In genomic region chr11:71998649-71999310, GRCh38 we compare ENCODE assay signal across 9 cellular contexts. TPM values are rescaled to one million over a fixed set of nuclear protein-coding genes. Genes with fewer than 3 reads are reported as not detected.
A peak's percentile ranks its signal among the peaks of the same experiment; 100 is the strongest.
DNase-seq lines count a peak whose midpoint lies in the region; ATAC-seq, FAIRE-seq and TF ChIP-seq lines count a peak whose summit lies in the region.
"Had no signal": no experiment of that assay in that cellular context is flagged by ENCODE, and none has a peak within 500 bp of the region (broad histone marks: within the 10 kb centered on the region; RNA-seq: fewer than 3 reads in every experiment).

Gene IL18BP (plus strand): TSS chr11:71998909. CDS start chr11:71999985, 1,076 bp downstream.

- TF ChIP-seq EP300 in GM12878 (IDR thresholded peaks at IDR 0.05; ENCODE audit: borderline replicate concordance in 1 of 2, control insufficient read depth in 1 of 2, low read depth in 2 of 2, low read length in 2 of 2): no peak

- peak; percentile 54 for FAIRE-seq in GM12878 (lab: Jason Lieb, UNC)
- FAIRE-seq: colon had no signal

- H3K36me3 ChIP-seq in Loucy (ENCODE audit: insufficient read depth, low read length) (peaks cover 33% of the 10 kb centered on the region; the same call in 1 of the 2 replicates), GM12878 (ENCODE audit: control insufficient read depth in 2 of 2, insufficient read depth in 2 of 2, low read length in 1 of 2) (peaks cover 31 to 39% of the 10 kb centered on the region in 2 experiments), mucosa of rectum (ENCODE audit: control insufficient read depth in 2 of 2, insufficient read depth in 2 of 2, low read length in 2 of 2) (peaks cover 22 to 28% of the 10 kb centered on the region in 2 donors)

- H3F3A ChIP-seq in Loucy (ENCODE audit: low read depth): no peaks in the 10 kb centered on the region

- no peaks in the 10 kb centered on the region for H4K20me1 ChIP-seq in Loucy (ENCODE audit: insufficient read depth, low read length, poor library complexity, severe bottlenecking)
- no peaks in the 10 kb centered on the region for H4K20me1 ChIP-seq in GM12878 (ENCODE audit: control insufficient read depth, insufficient read depth)

- peak within 1 kb of the TSS; percentile 25 for H3K9ac ChIP-seq in Loucy (ENCODE audit: low read depth, low read length, poor library complexity, severe bottlenecking)
- peak within 1 kb of the TSS; percentile 52 for H3K9ac ChIP-seq in GM12878 (ENCODE audit: control insufficient read depth, insufficient read depth, low read length)
- H3K9ac ChIP-seq in mucosa of rectum (ENCODE audit: low read depth in 1 of 2, low read length in 2 of 2): peak within 1 kb of the TSS in 1 of 2 donors; percentile 20

- H3K27me3 ChIP-seq in Loucy (ENCODE audit: insufficient read depth, low read length, poor library complexity, severe bottlenecking) (no peaks in the 10 kb centered on the region), GM12878 (replicated peaks in 1 of 2; ENCODE audit: control insufficient read depth in 2 of 2, insufficient read depth in 2 of 2, low read length in 1 of 2) (no peaks in the 10 kb centered on the region), mucosa of rectum (ENCODE audit: control insufficient read depth in 2 of 2, insufficient read depth in 2 of 2, low read length in 2 of 2) (no peaks in the 10 kb centered on the region)

- ATAC-seq in GM12878 (peak; percentile 54), HG02840 (IDR thresholded peaks at IDR 0.05; ENCODE audit: low FRiP score, unreplicated experiment) (no peak)

- TF ChIP-seq CTCF in GM10248 (IDR thresholded peaks at IDR 0.05; ENCODE audit: control extremely low read depth, extremely low read depth, low read depth, missing control alignments) (no peak), Loucy (conservative IDR thresholded peaks at IDR 0.05; ENCODE audit: low read length) (no peak), GM12878 (IDR thresholded peaks at IDR 0.05 in 2 of 3, conservative IDR thresholded peaks at IDR 0.05 in 1 of 3; ENCODE audit: control insufficient read depth in 2 of 3, extremely low read depth in 1 of 3, insufficient read depth in 1 of 3, low read depth in 3 of 3, low read length in 3 of 3) (no peak)

- H3K9me2 ChIP-seq in Loucy (replicated peaks; ENCODE audit: low read depth, low read length): no peaks in the 10 kb centered on the region

- H3K79me2 ChIP-seq in Loucy (ENCODE audit: insufficient read depth, low read length): no peaks in the 10 kb centered on the region
- peaks cover 10% of the 10 kb centered on the region for H3K79me2 ChIP-seq in GM12878 (ENCODE audit: control insufficient read depth, insufficient read depth, low read length)

- SMC1A ChIA-PET in GM12878 (lab: Charles Lee; ENCODE audit: uncharacterized antibody, unreplicated experiment): interaction anchor here (1.2 to 3.3 kb wide), 5 partner anchors 9 to 66 kb away, joined by 3 to 16 read pairs (median 5); no protein-coding TSS in a partner anchor

- TF ChIP-seq RAD21 in GM12878 (IDR thresholded peaks at IDR 0.05; ENCODE audit: insufficient read depth, low read depth, low read length): no peak

- 29% methylated on average over 11 of the region's 11 CpGs for WGBS in GM12878 (ENCODE audit: insufficient coverage, insufficient replicate concordance, low lambda C conversion rate, missing lambda C conversion rate)

- in situ Hi-C loops in GM12878 (cut with MboI): no loop called here

- peak; percentile 59; the same call in 1 of the 2 replicates for TF ChIP-seq POLR2A in GM12878 (IDR thresholded peaks at IDR 0.05; ENCODE audit: low read depth, low read length)

- DNase-seq in GM10248 (ENCODE audit: extremely low spot score) (peak; percentile 65), GM12878 (ENCODE audit: low read depth, low spot score) (peak; percentile 44), NCI-H1105 (lab: John Stamatoyannopoulos, UW) (no peak), kidney tubule cell (ENCODE audit: low spot score) (no peak), HCEC 1CT (no peak)

- H3K27ac ChIP-seq in GM12878 (ENCODE audit: control insufficient read depth, insufficient read depth): peak within 1 kb of the TSS; percentile 85
- H3K27ac ChIP-seq in mucosa of rectum (ENCODE audit: low read depth in 2 of 2, low read length in 2 of 2): peak within 1 kb of the TSS; percentile 21 to 33

- intact Hi-C loops in GM12878 (cut with micrococcal nuclease; ENCODE audit: unreplicated experiment): no loop called here

- RAD21 ChIA-PET in GM12878 (lab: Charles Lee; ENCODE audit: unreplicated experiment): interaction anchor here (1.0 to 4.2 kb wide), 6 partner anchors 13 to 68 kb away, joined by 3 to 21 read pairs (median 4); no protein-coding TSS in a partner anchor

- no TSS peak for BruUV-seq in GM12878 (replicated peaks; lab: Mats Ljungman, UMichigan)

- H3K9me3 ChIP-seq in Loucy (ENCODE audit: insufficient read depth, low read depth, low read length) (no peaks in the 10 kb centered on the region), GM12878 (replicated peaks; ENCODE audit: control insufficient read depth, insufficient read depth, low read length) (no peaks in the 10 kb centered on the region), mucosa of rectum (ENCODE audit: control insufficient read depth in 2 of 2, low read length in 2 of 2) (no peaks in the 10 kb centered on the region)

- CTCF ChIA-PET in GM10248 (lab: Yijun Ruan, JAX): interaction anchor here (1.1 to 6.6 kb wide), 5 partner anchors 9 to 26 kb away, joined by 3 to 50 read pairs (median 7); no protein-coding TSS in a partner anchor
- CTCF ChIA-PET in GM12878 (lab: Yijun Ruan, JAX): interaction anchor here (0.8 to 3.1 kb wide), 7 partner anchors 16 to 432 kb away, joined by 3 to 22 read pairs (median 4); no protein-coding TSS in a partner anchor

- POLR2A ChIA-PET in GM10248 (lab: Yijun Ruan, JAX) (interaction anchor here (0.6 to 1.1 kb wide), 2 partner anchors 16 to 79 kb away, joined by 3 read pairs; no protein-coding TSS in a partner anchor), GM12878 (lab: Charles Lee) (interaction anchor here (0.6 to 1.6 kb wide), 4 partner anchors 9 to 87 kb away, joined by 3 to 4 read pairs (median 4); no protein-coding TSS in a partner anchor)

- H2AFZ ChIP-seq in Loucy (ENCODE audit: low read length): no peak within 1 kb of the TSS
- H2AFZ ChIP-seq in GM12878 (ENCODE audit: control insufficient read depth, low read depth, low read length): peak within 1 kb of the TSS; percentile 63

- H3K4me3 ChIP-seq in Loucy (ENCODE audit: low read length, poor library complexity, severe bottlenecking): peak within 1 kb of the TSS; percentile 56
- peak within 1 kb of the TSS; percentile 50; the same call in 1 of the 2 replicates for H3K4me3 ChIP-seq in GM12878
- H3K4me3 ChIP-seq in mucosa of rectum (ENCODE audit: low read length in 2 of 2): peak within 1 kb of the TSS in 1 of 2 donors; percentile 34

- peaks cover 7% of the 10 kb centered on the region for H3K4me1 ChIP-seq in Loucy (ENCODE audit: insufficient read depth, low read length, poor library complexity, severe bottlenecking)
- H3K4me1 ChIP-seq in GM12878 (ENCODE audit: control insufficient read depth, insufficient read depth, low read length): peaks cover 37% of the 10 kb centered on the region
- H3K4me1 ChIP-seq in mucosa of rectum (ENCODE audit: control insufficient read depth in 2 of 2, insufficient read depth in 2 of 2, low read length in 2 of 2): peaks cover 7 to 11% of the 10 kb centered on the region in 2 donors

- H3K4me2 ChIP-seq in Loucy (ENCODE audit: low read depth, low read length, poor library complexity, severe bottlenecking): peak within 1 kb of the TSS; percentile 56
- H3K4me2 ChIP-seq in GM12878 (ENCODE audit: control insufficient read depth, insufficient read depth): peak within 1 kb of the TSS; percentile 72

TF ChIP-seq in GM12878, 131 proteins besides CTCF, POLR2A, EP300 and RAD21 (continues in another document):
- no peak for TF ChIP-seq ZNF274 (IDR thresholded peaks at IDR 0.05; ENCODE audit: insufficient read depth, insufficient read length)
- no peak for TF ChIP-seq LARP7 (IDR thresholded peaks at IDR 0.05)
- TF ChIP-seq IRF4 (IDR thresholded peaks at IDR 0.05; ENCODE audit: low read depth, low read length): no peak
- peak; percentile 15 to 42; a peak in 3 of 4 replicates for TF ChIP-seq IKZF2 (IDR thresholded peaks at IDR 0.05)
- 0 out of 2 replicates have a peak, but pooled peaks have one; percentile 6 for TF ChIP-seq PAX5 (IDR thresholded peaks at IDR 0.05; ENCODE audit: borderline replicate concordance, low read depth, low read length)
- peak in 1 of 2 experiments; percentile 69; a peak in 1 of 4 replicates for TF ChIP-seq ETV6 (conservative IDR thresholded peaks at IDR 0.05 in 1 of 2, IDR thresholded peaks at IDR 0.05 in 1 of 2; ENCODE audit: borderline replicate concordance in 1 of 2, low read depth in 1 of 2)
- 0 out of 3 replicates have a peak, but pooled peaks have one; percentile 30 for TF ChIP-seq POU2F2 (IDR thresholded peaks at IDR 0.05; ENCODE audit: borderline replicate concordance, low read depth, low read length)
- peak; percentile 34 for TF ChIP-seq BCL3 (IDR thresholded peaks at IDR 0.05; ENCODE audit: borderline replicate concordance, insufficient read depth, low read depth, low read length, poor library complexity, severe bottlenecking)

RNA-seq across cellular contexts. Expression of gene IL18BP, which starts in this region (rescaled TPM):
- total RNA-seq in GM12878 (2013; cell fraction: nucleolus; rRNA removed): 42.0 and 53.6 TPM in 2 replicates
- total RNA-seq in GM12878 (2014; rRNA removed): 4.9 and 5.5 TPM in 2 replicates
- total RNA-seq in GM12878 (2014; rRNA removed; fragmentation: Illumina TruSeq; extraction: Trizol): 5.0 and 5.9 TPM in 2 replicates
- total RNA-seq in GM12878 (2021): 16.3 and 19.0 TPM in 2 replicates
- polyA plus RNA-seq in GM12878 (2011; ENCODE audit: low read depth): 15.3 TPM
- 9.2 and 11.8 TPM in 2 replicates for polyA plus RNA-seq in GM12878 (2011; rRNA removed)
- 6.1 and 7.4 TPM in 2 replicates for polyA plus RNA-seq in GM12878 (2011; cell fraction: cytosol; rRNA removed)
- 88.6 and 89.9 TPM in 2 replicates for polyA plus RNA-seq in GM12878 (2011; cell fraction: nucleus; rRNA removed)
- polyA plus RNA-seq in GM12878 (2012): 14.2 and 16.9 TPM in 2 replicates
- 13.7 and 15.9 TPM in 2 replicates for polyA plus RNA-seq in GM12878 (2014; fragmentation: Illumina TruSeq; extraction: Trizol)
- 1 to 10 TPM; 2.6 to 3.5 TPM for polyA plus RNA-seq in GM12878 (2014; fragmentation: Nextera tagmentation; extraction: Ambion mirVana)
- polyA plus RNA-seq in GM12878 (2014; rRNA removed): 18.1 and 23.4 TPM in 2 replicates
- 10 to 100 TPM; 10.2 to 11.1 TPM for polyA plus RNA-seq in GM12878 (2016; fragmentation: Nextera tagmentation; extraction: Ambion mirVana)
- 14.6 and 16.2 TPM in 2 replicates for polyA minus RNA-seq in GM12878 (2011; rRNA and poly(A)+ RNA removed)
- polyA minus RNA-seq in GM12878 (2011; cell fraction: cytosol; rRNA and poly(A)+ RNA removed): 2.2 and 2.3 TPM in 2 replicates
- polyA minus RNA-seq in GM12878 (2011; cell fraction: nucleus; rRNA and poly(A)+ RNA removed): 14.4 and 21.9 TPM in 2 replicates

Comparison
In these comparisons a context has a peak if more than half of its experiments do, and no peak if none do; other contexts are left out.
1. DNase-seq: peak in GM10248 (single experiment) and GM12878 (single experiment); none in NCI-H1105 (single experiment), kidney tubule cell (single experiment) and HCEC 1CT (single experiment).